1 cellular context compared by ENCODE assay signal in the genomic region with DNA sequence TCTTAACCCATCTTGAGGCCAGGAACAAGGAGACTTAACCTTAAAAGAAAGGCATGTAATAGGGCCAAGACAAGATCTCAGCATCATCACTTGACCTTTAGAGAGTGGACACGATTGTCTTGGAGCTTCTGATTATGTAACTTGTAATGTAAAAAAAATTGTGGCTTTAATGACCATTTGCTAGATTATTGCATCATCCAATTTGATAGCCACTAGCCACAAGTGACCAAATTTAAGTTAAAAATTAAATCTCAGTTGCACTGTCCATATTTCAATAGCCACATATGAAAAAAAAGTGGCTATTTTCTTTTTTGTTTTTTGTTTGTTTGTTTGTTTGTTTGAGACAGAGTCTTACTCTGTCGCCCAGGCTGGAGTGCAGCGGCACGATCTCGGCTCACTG.
TF ChIP-seq lines count a peak whose summit lies in the region.

No MANE protein-coding gene starts in this region.

TF ChIP-seq in SK-N-SH treated with all-trans-retinoic acid at 6 μM for 48 hours, 23 proteins besides CTCF, POLR2A, EP300 and RAD21 (continued from another document):
- TF ChIP-seq TSHZ2 (CRISPR knock-in tag; IDR thresholded peaks at IDR 0.05) (no peak), ESRRG (CRISPR knock-in tag; IDR thresholded peaks at IDR 0.05) (no peak), ISL1 (CRISPR knock-in tag; IDR thresholded peaks at IDR 0.05) (no peak), ZNF8 (CRISPR knock-in tag; IDR thresholded peaks at IDR 0.05) (no peak), GLIS3 (CRISPR knock-in tag; IDR thresholded peaks at IDR 0.05) (no peak), ZFP3 (CRISPR knock-in tag; IDR thresholded peaks at IDR 0.05) (no peak), CSDC2 (CRISPR knock-in tag; IDR thresholded peaks at IDR 0.05) (no peak), BACH2 (CRISPR knock-in tag; IDR thresholded peaks at IDR 0.05; ENCODE audit: borderline replicate concordance) (no peak), ZFP30 (CRISPR knock-in tag; IDR thresholded peaks at IDR 0.05) (no peak), ZC3H10 (CRISPR knock-in tag; IDR thresholded peaks at IDR 0.05) (no peak), RARB (CRISPR knock-in tag; IDR thresholded peaks at IDR 0.05) (no peak), OSR1 (CRISPR knock-in tag; IDR thresholded peaks at IDR 0.05) (no peak), ZNF70 (CRISPR knock-in tag; IDR thresholded peaks at IDR 0.05) (no peak), CREB5 (CRISPR knock-in tag; IDR thresholded peaks at IDR 0.05; ENCODE audit: low read depth) (no peak)
